Comparison of ENCODE assay signal across 1 cellular context in the genomic region with DNA sequence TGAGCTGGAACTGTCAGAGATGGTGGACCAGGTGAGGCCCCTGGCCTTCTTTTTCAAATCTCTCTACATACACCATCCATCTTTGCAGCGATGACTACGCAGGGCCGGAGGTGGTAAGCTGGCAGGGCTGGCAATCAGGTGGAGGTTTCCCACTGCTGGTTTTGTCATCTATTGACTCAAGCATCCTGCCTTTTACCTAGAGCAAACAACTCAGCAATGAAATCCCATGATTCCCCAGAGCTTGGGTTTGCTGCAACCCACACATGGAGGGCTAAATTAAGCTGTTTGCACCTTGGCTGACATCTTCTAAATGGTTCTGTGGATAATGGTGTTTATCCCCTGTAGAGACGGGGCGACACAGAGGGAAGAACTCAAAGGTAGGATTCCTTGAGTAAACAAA.
TF ChIP-seq lines count a peak whose summit lies in the region.

No MANE protein-coding gene starts in this region.

TF ChIP-seq in H1, 55 proteins besides CTCF, POLR2A, EP300 and RAD21 (continued from another document):
- TF ChIP-seq RNF2 (IDR thresholded peaks at IDR 0.05; ENCODE audit: borderline replicate concordance, low read depth, low read length, missing control alignments, poor library complexity, severe bottlenecking) (no peak), RBBP5 (IDR thresholded peaks at IDR 0.05; ENCODE audit: borderline replicate concordance, low read depth, low read length) (no peak), TAF7 (optimal IDR thresholded peaks at IDR 0.05; ENCODE audit: borderline replicate concordance, low read depth, low read length) (no peak), NRF1 (IDR thresholded peaks at IDR 0.05; ENCODE audit: low read depth, low read length) (no peak)
